12 cellular contexts compared by ENCODE assay signal in the genomic region with DNA sequence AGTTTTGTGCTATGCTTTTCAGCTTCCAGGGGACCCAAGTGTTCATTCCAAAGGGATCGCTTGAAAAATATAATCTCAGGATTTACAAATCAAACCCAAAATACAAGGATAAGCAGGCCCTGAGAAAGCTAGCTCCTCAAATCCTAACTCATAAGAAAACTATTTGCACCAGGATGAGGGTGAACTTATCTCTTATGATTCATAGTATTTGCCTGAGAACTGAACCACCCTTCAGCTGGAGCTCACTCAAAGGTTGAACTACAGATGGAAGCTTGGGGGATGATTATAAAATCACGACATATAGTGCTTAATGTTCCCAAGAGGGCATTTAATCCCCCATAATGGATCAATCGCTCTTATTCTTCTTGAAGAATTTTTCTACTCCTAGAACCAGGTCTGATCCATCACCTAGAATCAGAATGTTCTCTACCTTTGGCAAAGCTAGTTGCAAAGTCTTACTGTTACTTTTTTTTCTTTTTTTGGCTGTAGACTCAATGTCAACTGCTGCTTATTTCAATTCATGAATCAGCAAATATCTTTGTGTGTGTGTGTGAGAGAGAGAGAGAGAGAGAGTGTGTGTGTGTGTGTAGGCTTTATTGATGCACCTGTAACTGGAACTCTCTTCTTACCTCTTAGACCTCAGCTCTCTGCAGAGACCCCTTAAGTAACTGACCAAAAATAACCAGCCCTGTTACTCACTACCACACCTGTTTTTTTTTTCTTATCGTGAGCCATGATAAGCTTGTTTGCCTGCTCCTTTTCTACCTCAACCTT. TPM values are rescaled to one million over a fixed set of nuclear protein-coding genes. Genes with fewer than 3 reads are reported as not detected.
A peak's percentile ranks its signal among the peaks of the same experiment; 100 is the strongest.
DNase-seq lines count a peak whose midpoint lies in the region; ATAC-seq and TF ChIP-seq lines count a peak whose summit lies in the region.
"Had no signal": no experiment of that assay in that cellular context is flagged by ENCODE, and none has a peak within 500 bp of the region (broad histone marks: within the 10 kb centered on the region; RNA-seq: fewer than 3 reads in every experiment).

No MANE protein-coding gene starts in this region.

- peak overlapping the region in 1 of 10 donors; percentile 74 for H3K27ac ChIP-seq in heart right ventricle
- H3K27ac ChIP-seq: upper lobe of left lung had no signal

- WGBS in heart right ventricle, 2 donors, result 77 to 83% methylated on average over 4 of the region's 4 CpGs

- H3K27me3 ChIP-seq in heart right ventricle, result peaks cover 0 to 2% (median 0%) of the 10 kb centered on the region in 7 donors
- H3K27me3 ChIP-seq: BE2C, upper lobe of left lung had no signal

- H3K9me3 ChIP-seq in heart right ventricle, result no peaks in the 10 kb centered on the region
- H3K9me3 ChIP-seq: BE2C, upper lobe of left lung had no signal

- no peak for TF ChIP-seq CTCF in heart right ventricle (IDR thresholded peaks at IDR 0.05)

- no peak for DNase-seq in activated CD4-positive, alpha-beta T cell treated with anti-CD3 and anti-CD28 coated beads, Interleukin-2, amount 10 ng/mL, durations not matched to agents 24 days and 14 days
- no peak for DNase-seq in activated CD4-positive, alpha-beta T cell treated with anti-CD3 and anti-CD28 coated beads for 4 hours
- no peak for DNase-seq in T-helper 2 cell treated with Interferon-gamma antibody and Interleukin-4, amounts not matched to agents 5 μg/mL and 100 μg/mL, for 36 hours (ENCODE audit: low spot score)
- DNase-seq in fibroblast of peridontal ligament (ENCODE audit: extremely low read depth) (peak; percentile 91), dermis blood vessel endothelial cell (no peak), SK-N-DZ (ENCODE audit: low spot score) (no peak), heart right ventricle (no peak)
- DNase-seq: BE2C; NCI-H1092 treated with DMSO at 0.1 percent for 48 hours; stimulated activated CD4-positive, alpha-beta T cell treated with anti-CD3 and anti-CD28 coated beads, Interleukin-12 subunit alpha, Interleukin-12 subunit beta, amount 100 ng/mL, for 4 hours; upper lobe of left lung had no signal

- intact Hi-C loops in activated CD4-positive, alpha-beta T cell treated with anti-CD3 and anti-CD28 coated beads, Interleukin-2, amount 10 ng/mL, durations not matched to agents 24 days and 14 days (cut with micrococcal nuclease), result no loop called here
- intact Hi-C loops in heart right ventricle (cut with DNase I), result no loop called here

- no peaks in the 10 kb centered on the region for H3K27me3 Mint-ChIP-seq in activated CD4-positive, alpha-beta T cell treated with anti-CD3 and anti-CD28 coated beads, Interleukin-2, amount 10 ng/mL, durations not matched to agents 24 days and 14 days
- no peaks in the 10 kb centered on the region for H3K27me3 Mint-ChIP-seq in T-helper 2 cell treated with Interferon-gamma antibody and Interleukin-4, amounts not matched to agents 5 μg/mL and 100 μg/mL, for 36 hours (ENCODE audit: low read depth)
- H3K27me3 Mint-ChIP-seq in stimulated activated naive CD8-positive, alpha-beta T cell treated with anti-CD3 and anti-CD28 coated beads, Interleukin-15, Interleukin-2, amounts not matched to agents 100 ng/mL and 50 ng/mL, for 24 hours, result no peaks in the 10 kb centered on the region

- H3K4me1 ChIP-seq in heart right ventricle, result peaks cover 0 to 20% (median 0%) of the 10 kb centered on the region in 9 donors
- H3K4me1 ChIP-seq: BE2C, upper lobe of left lung had no signal

- ATAC-seq in heart right ventricle, result no peak

- no peaks in the 10 kb centered on the region for H3K9me3 Mint-ChIP-seq in activated CD4-positive, alpha-beta T cell treated with anti-CD3 and anti-CD28 coated beads, Interleukin-2, amount 10 ng/mL, durations not matched to agents 24 days and 14 days
- H3K9me3 Mint-ChIP-seq in T-helper 2 cell treated with Interferon-gamma antibody and Interleukin-4, amounts not matched to agents 5 μg/mL and 100 μg/mL, for 36 hours, result no peaks in the 10 kb centered on the region
- H3K9me3 Mint-ChIP-seq in stimulated activated naive CD8-positive, alpha-beta T cell treated with anti-CD3 and anti-CD28 coated beads, Interleukin-15, Interleukin-2, amounts not matched to agents 100 ng/mL and 50 ng/mL, for 24 hours, result no peaks in the 10 kb centered on the region

- no peaks in the 10 kb centered on the region for H3K36me3 ChIP-seq in heart right ventricle
- H3K36me3 ChIP-seq: BE2C, upper lobe of left lung had no signal

- peak overlapping the region in 1 of 10 donors; percentile 34 for H3K4me3 ChIP-seq in heart right ventricle
- H3K4me3 ChIP-seq: upper lobe of left lung had no signal

- H3K4me1 Mint-ChIP-seq in activated CD4-positive, alpha-beta T cell treated with anti-CD3 and anti-CD28 coated beads, Interleukin-2, amount 10 ng/mL, durations not matched to agents 24 days and 14 days, result peaks cover 78% of the 10 kb centered on the region
- H3K4me1 Mint-ChIP-seq in T-helper 2 cell treated with Interferon-gamma antibody and Interleukin-4, amounts not matched to agents 5 μg/mL and 100 μg/mL, for 36 hours (ENCODE audit: low read depth), result peaks cover 71% of the 10 kb centered on the region
- peaks cover 93% of the 10 kb centered on the region for H3K4me1 Mint-ChIP-seq in stimulated activated naive CD8-positive, alpha-beta T cell treated with anti-CD3 and anti-CD28 coated beads, Interleukin-15, Interleukin-2, amounts not matched to agents 100 ng/mL and 50 ng/mL, for 24 hours (ENCODE audit: low read depth)

- peak overlapping the region; percentile 91 for H3K27ac Mint-ChIP-seq in activated CD4-positive, alpha-beta T cell treated with anti-CD3 and anti-CD28 coated beads, Interleukin-2, amount 10 ng/mL, durations not matched to agents 24 days and 14 days
- peak overlapping the region; percentile 87 for H3K27ac Mint-ChIP-seq in T-helper 2 cell treated with Interferon-gamma antibody and Interleukin-4, amounts not matched to agents 5 μg/mL and 100 μg/mL, for 36 hours
- peak overlapping the region; percentile 94 for H3K27ac Mint-ChIP-seq in stimulated activated naive CD8-positive, alpha-beta T cell treated with anti-CD3 and anti-CD28 coated beads, Interleukin-15, Interleukin-2, amounts not matched to agents 100 ng/mL and 50 ng/mL, for 24 hours

- H3K36me3 Mint-ChIP-seq in activated CD4-positive, alpha-beta T cell treated with anti-CD3 and anti-CD28 coated beads, Interleukin-2, amount 10 ng/mL, durations not matched to agents 24 days and 14 days (ENCODE audit: low read depth), result peaks cover 30% of the 10 kb centered on the region
- H3K36me3 Mint-ChIP-seq in T-helper 2 cell treated with Interferon-gamma antibody and Interleukin-4, amounts not matched to agents 5 μg/mL and 100 μg/mL, for 36 hours (ENCODE audit: low read depth), result peaks cover 76% of the 10 kb centered on the region
- H3K36me3 Mint-ChIP-seq in stimulated activated naive CD8-positive, alpha-beta T cell treated with anti-CD3 and anti-CD28 coated beads, Interleukin-15, Interleukin-2, amounts not matched to agents 100 ng/mL and 50 ng/mL, for 24 hours (ENCODE audit: low read depth), result peaks cover 4% of the 10 kb centered on the region

- peak overlapping the region; percentile 86 for H3K4me3 Mint-ChIP-seq in activated CD4-positive, alpha-beta T cell treated with anti-CD3 and anti-CD28 coated beads, Interleukin-2, amount 10 ng/mL, durations not matched to agents 24 days and 14 days
- H3K4me3 Mint-ChIP-seq in T-helper 2 cell treated with Interferon-gamma antibody and Interleukin-4, amounts not matched to agents 5 μg/mL and 100 μg/mL, for 36 hours, result peak overlapping the region; percentile 82
- H3K4me3 Mint-ChIP-seq in stimulated activated naive CD8-positive, alpha-beta T cell treated with anti-CD3 and anti-CD28 coated beads, Interleukin-15, Interleukin-2, amounts not matched to agents 100 ng/mL and 50 ng/mL, for 24 hours, result peak overlapping the region; percentile 84

RNA-seq across cellular contexts. Expression of gene ARL4C, which starts 44.8 kb away (rescaled TPM):
- 43.2 and 45.0 TPM in 2 replicates for total RNA-seq in activated CD4-positive, alpha-beta T cell treated with anti-CD3 and anti-CD28 coated beads, Interleukin-2, amount 10 ng/mL, durations not matched to agents 24 days and 14 days
- total RNA-seq in dermis blood vessel endothelial cell, result 6.1 TPM in 2 replicates
- polyA plus RNA-seq in SK-N-DZ (2014; cell fraction: cytosol; rRNA removed), result 4.3 and 4.4 TPM in 2 replicates
- 3.7 and 3.9 TPM in 2 replicates for polyA plus RNA-seq in SK-N-DZ (2014; cell fraction: nucleus; rRNA removed)
- total RNA-seq in heart right ventricle, result 10 to 100 TPM in 1 of 10 donors, 1 to 10 TPM in 9; 1.1 to 13.3 (median 3.1) TPM
- polyA plus RNA-seq in heart right ventricle, result 1 to 10 TPM; 1.0 to 1.2 TPM
